Comparison of ENCODE assay signal across 1 cellular context in the genomic region with DNA sequence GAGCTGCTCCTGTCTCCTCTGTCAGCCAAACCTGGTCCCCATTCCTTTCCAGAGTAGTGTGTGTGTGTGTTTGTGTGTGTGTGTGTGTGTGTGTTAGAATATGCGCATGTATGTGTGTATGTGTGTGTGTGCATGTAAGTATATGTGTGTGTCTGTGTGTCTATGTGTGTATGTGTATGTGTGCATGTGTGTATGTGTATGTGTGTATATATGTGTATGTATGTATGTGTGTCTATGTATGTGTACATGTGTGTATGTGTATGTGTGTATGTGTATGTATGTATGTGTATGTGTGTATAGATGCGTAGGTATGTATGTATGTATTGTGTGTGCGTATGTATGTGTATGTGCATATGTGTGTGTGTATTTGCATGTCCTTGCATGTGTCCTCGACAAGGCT.
TF ChIP-seq lines count a peak whose summit lies in the region.

No MANE protein-coding gene starts in this region.

TF ChIP-seq in K562, 482 proteins besides CTCF, POLR2A, EP300 and RAD21 (continued from another document and continues in another):
- TF ChIP-seq, protein P1, sequence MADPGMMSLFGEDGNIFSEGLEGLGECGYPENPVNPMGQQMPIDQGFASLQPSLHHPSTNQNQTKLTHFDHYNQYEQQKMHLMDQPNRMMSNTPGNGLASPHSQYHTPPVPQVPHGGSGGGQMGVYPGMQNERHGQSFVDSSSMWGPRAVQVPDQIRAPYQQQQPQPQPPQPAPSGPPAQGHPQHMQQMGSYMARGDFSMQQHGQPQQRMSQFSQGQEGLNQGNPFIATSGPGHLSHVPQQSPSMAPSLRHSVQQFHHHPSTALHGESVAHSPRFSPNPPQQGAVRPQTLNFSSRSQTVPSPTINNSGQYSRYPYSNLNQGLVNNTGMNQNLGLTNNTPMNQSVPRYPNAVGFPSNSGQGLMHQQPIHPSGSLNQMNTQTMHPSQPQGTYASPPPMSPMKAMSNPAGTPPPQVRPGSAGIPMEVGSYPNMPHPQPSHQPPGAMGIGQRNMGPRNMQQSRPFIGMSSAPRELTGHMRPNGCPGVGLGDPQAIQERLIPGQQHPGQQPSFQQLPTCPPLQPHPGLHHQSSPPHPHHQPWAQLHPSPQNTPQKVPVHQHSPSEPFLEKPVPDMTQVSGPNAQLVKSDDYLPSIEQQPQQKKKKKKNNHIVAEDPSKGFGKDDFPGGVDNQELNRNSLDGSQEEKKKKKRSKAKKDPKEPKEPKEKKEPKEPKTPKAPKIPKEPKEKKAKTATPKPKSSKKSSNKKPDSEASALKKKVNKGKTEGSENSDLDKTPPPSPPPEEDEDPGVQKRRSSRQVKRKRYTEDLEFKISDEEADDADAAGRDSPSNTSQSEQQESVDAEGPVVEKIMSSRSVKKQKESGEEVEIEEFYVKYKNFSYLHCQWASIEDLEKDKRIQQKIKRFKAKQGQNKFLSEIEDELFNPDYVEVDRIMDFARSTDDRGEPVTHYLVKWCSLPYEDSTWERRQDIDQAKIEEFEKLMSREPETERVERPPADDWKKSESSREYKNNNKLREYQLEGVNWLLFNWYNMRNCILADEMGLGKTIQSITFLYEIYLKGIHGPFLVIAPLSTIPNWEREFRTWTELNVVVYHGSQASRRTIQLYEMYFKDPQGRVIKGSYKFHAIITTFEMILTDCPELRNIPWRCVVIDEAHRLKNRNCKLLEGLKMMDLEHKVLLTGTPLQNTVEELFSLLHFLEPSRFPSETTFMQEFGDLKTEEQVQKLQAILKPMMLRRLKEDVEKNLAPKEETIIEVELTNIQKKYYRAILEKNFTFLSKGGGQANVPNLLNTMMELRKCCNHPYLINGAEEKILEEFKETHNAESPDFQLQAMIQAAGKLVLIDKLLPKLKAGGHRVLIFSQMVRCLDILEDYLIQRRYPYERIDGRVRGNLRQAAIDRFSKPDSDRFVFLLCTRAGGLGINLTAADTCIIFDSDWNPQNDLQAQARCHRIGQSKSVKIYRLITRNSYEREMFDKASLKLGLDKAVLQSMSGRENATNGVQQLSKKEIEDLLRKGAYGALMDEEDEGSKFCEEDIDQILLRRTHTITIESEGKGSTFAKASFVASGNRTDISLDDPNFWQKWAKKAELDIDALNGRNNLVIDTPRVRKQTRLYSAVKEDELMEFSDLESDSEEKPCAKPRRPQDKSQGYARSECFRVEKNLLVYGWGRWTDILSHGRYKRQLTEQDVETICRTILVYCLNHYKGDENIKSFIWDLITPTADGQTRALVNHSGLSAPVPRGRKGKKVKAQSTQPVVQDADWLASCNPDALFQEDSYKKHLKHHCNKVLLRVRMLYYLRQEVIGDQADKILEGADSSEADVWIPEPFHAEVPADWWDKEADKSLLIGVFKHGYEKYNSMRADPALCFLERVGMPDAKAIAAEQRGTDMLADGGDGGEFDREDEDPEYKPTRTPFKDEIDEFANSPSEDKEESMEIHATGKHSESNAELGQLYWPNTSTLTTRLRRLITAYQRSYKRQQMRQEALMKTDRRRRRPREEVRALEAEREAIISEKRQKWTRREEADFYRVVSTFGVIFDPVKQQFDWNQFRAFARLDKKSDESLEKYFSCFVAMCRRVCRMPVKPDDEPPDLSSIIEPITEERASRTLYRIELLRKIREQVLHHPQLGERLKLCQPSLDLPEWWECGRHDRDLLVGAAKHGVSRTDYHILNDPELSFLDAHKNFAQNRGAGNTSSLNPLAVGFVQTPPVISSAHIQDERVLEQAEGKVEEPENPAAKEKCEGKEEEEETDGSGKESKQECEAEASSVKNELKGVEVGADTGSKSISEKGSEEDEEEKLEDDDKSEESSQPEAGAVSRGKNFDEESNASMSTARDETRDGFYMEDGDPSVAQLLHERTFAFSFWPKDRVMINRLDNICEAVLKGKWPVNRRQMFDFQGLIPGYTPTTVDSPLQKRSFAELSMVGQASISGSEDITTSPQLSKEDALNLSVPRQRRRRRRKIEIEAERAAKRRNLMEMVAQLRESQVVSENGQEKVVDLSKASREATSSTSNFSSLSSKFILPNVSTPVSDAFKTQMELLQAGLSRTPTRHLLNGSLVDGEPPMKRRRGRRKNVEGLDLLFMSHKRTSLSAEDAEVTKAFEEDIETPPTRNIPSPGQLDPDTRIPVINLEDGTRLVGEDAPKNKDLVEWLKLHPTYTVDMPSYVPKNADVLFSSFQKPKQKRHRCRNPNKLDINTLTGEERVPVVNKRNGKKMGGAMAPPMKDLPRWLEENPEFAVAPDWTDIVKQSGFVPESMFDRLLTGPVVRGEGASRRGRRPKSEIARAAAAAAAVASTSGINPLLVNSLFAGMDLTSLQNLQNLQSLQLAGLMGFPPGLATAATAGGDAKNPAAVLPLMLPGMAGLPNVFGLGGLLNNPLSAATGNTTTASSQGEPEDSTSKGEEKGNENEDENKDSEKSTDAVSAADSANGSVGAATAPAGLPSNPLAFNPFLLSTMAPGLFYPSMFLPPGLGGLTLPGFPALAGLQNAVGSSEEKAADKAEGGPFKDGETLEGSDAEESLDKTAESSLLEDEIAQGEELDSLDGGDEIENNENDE (IDR thresholded peaks at IDR 0.05; ENCODE audit: low read depth, low read length) = no peak
- TF ChIP-seq FOS (IDR thresholded peaks at IDR 0.05; ENCODE audit: extremely low read depth, insufficient read length) (no peak), SETDB1 (IDR thresholded peaks at IDR 0.05; ENCODE audit: low read length) (no peak), ZNF324 (CRISPR knock-in tag; IDR thresholded peaks at IDR 0.05) (no peak), MYC (IDR thresholded peaks at IDR 0.05; ENCODE audit: low read depth, low read length) (no peak), MYC (CRISPR knock-in tag; IDR thresholded peaks at IDR 0.05; ENCODE audit: borderline replicate concordance, low read depth) (no peak), ZNF354B (CRISPR knock-in tag; IDR thresholded peaks at IDR 0.05) (no peak), ZKSCAN8 (CRISPR knock-in tag; IDR thresholded peaks at IDR 0.05) (no peak), ZNF239 (CRISPR knock-in tag; IDR thresholded peaks at IDR 0.05) (no peak), SP2 (IDR thresholded peaks at IDR 0.05; ENCODE audit: extremely low read depth, low read depth, low read length, poor library complexity, severe bottlenecking) (no peak), MCM3 (IDR thresholded peaks at IDR 0.05) (peak; percentile 47; the same call in 1 of the 2 replicates), SAP30 (IDR thresholded peaks at IDR 0.05; ENCODE audit: borderline replicate concordance, insufficient read depth, low read depth, low read length, poor library complexity, severe bottlenecking) (no peak), SOX6 (IDR thresholded peaks at IDR 0.05) (no peak), IFI16 (CRISPR knock-in tag; IDR thresholded peaks at IDR 0.05) (no peak), ZNF77 (CRISPR knock-in tag; IDR thresholded peaks at IDR 0.05) (no peak), SMARCB1 (IDR thresholded peaks at IDR 0.05; ENCODE audit: insufficient read length, low read depth) (no peak), FOXK2 (conservative IDR thresholded peaks at IDR 0.05 in 1 of 2, IDR thresholded peaks at IDR 0.05 in 1 of 2; ENCODE audit: low read depth in 2 of 2) (0 out of 4 replicates have a peak, but pooled peaks of 1 of the 2 experiments have one; percentile 32)
- TF ChIP-seq, protein P2, sequence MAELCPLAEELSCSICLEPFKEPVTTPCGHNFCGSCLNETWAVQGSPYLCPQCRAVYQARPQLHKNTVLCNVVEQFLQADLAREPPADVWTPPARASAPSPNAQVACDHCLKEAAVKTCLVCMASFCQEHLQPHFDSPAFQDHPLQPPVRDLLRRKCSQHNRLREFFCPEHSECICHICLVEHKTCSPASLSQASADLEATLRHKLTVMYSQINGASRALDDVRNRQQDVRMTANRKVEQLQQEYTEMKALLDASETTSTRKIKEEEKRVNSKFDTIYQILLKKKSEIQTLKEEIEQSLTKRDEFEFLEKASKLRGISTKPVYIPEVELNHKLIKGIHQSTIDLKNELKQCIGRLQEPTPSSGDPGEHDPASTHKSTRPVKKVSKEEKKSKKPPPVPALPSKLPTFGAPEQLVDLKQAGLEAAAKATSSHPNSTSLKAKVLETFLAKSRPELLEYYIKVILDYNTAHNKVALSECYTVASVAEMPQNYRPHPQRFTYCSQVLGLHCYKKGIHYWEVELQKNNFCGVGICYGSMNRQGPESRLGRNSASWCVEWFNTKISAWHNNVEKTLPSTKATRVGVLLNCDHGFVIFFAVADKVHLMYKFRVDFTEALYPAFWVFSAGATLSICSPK (IDR thresholded peaks at IDR 0.05; ENCODE audit: borderline replicate concordance) = peak; percentile 94; the same call in 1 of the 2 replicates
- TF ChIP-seq, protein P3, sequence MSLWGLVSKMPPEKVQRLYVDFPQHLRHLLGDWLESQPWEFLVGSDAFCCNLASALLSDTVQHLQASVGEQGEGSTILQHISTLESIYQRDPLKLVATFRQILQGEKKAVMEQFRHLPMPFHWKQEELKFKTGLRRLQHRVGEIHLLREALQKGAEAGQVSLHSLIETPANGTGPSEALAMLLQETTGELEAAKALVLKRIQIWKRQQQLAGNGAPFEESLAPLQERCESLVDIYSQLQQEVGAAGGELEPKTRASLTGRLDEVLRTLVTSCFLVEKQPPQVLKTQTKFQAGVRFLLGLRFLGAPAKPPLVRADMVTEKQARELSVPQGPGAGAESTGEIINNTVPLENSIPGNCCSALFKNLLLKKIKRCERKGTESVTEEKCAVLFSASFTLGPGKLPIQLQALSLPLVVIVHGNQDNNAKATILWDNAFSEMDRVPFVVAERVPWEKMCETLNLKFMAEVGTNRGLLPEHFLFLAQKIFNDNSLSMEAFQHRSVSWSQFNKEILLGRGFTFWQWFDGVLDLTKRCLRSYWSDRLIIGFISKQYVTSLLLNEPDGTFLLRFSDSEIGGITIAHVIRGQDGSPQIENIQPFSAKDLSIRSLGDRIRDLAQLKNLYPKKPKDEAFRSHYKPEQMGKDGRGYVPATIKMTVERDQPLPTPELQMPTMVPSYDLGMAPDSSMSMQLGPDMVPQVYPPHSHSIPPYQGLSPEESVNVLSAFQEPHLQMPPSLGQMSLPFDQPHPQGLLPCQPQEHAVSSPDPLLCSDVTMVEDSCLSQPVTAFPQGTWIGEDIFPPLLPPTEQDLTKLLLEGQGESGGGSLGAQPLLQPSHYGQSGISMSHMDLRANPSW (CRISPR knock-in tag; IDR thresholded peaks at IDR 0.05) = no peak
- TF ChIP-seq, protein P4, sequence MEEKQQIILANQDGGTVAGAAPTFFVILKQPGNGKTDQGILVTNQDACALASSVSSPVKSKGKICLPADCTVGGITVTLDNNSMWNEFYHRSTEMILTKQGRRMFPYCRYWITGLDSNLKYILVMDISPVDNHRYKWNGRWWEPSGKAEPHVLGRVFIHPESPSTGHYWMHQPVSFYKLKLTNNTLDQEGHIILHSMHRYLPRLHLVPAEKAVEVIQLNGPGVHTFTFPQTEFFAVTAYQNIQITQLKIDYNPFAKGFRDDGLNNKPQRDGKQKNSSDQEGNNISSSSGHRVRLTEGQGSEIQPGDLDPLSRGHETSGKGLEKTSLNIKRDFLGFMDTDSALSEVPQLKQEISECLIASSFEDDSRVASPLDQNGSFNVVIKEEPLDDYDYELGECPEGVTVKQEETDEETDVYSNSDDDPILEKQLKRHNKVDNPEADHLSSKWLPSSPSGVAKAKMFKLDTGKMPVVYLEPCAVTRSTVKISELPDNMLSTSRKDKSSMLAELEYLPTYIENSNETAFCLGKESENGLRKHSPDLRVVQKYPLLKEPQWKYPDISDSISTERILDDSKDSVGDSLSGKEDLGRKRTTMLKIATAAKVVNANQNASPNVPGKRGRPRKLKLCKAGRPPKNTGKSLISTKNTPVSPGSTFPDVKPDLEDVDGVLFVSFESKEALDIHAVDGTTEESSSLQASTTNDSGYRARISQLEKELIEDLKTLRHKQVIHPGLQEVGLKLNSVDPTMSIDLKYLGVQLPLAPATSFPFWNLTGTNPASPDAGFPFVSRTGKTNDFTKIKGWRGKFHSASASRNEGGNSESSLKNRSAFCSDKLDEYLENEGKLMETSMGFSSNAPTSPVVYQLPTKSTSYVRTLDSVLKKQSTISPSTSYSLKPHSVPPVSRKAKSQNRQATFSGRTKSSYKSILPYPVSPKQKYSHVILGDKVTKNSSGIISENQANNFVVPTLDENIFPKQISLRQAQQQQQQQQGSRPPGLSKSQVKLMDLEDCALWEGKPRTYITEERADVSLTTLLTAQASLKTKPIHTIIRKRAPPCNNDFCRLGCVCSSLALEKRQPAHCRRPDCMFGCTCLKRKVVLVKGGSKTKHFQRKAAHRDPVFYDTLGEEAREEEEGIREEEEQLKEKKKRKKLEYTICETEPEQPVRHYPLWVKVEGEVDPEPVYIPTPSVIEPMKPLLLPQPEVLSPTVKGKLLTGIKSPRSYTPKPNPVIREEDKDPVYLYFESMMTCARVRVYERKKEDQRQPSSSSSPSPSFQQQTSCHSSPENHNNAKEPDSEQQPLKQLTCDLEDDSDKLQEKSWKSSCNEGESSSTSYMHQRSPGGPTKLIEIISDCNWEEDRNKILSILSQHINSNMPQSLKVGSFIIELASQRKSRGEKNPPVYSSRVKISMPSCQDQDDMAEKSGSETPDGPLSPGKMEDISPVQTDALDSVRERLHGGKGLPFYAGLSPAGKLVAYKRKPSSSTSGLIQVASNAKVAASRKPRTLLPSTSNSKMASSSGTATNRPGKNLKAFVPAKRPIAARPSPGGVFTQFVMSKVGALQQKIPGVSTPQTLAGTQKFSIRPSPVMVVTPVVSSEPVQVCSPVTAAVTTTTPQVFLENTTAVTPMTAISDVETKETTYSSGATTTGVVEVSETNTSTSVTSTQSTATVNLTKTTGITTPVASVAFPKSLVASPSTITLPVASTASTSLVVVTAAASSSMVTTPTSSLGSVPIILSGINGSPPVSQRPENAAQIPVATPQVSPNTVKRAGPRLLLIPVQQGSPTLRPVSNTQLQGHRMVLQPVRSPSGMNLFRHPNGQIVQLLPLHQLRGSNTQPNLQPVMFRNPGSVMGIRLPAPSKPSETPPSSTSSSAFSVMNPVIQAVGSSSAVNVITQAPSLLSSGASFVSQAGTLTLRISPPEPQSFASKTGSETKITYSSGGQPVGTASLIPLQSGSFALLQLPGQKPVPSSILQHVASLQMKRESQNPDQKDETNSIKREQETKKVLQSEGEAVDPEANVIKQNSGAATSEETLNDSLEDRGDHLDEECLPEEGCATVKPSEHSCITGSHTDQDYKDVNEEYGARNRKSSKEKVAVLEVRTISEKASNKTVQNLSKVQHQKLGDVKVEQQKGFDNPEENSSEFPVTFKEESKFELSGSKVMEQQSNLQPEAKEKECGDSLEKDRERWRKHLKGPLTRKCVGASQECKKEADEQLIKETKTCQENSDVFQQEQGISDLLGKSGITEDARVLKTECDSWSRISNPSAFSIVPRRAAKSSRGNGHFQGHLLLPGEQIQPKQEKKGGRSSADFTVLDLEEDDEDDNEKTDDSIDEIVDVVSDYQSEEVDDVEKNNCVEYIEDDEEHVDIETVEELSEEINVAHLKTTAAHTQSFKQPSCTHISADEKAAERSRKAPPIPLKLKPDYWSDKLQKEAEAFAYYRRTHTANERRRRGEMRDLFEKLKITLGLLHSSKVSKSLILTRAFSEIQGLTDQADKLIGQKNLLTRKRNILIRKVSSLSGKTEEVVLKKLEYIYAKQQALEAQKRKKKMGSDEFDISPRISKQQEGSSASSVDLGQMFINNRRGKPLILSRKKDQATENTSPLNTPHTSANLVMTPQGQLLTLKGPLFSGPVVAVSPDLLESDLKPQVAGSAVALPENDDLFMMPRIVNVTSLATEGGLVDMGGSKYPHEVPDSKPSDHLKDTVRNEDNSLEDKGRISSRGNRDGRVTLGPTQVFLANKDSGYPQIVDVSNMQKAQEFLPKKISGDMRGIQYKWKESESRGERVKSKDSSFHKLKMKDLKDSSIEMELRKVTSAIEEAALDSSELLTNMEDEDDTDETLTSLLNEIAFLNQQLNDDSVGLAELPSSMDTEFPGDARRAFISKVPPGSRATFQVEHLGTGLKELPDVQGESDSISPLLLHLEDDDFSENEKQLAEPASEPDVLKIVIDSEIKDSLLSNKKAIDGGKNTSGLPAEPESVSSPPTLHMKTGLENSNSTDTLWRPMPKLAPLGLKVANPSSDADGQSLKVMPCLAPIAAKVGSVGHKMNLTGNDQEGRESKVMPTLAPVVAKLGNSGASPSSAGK (IDR thresholded peaks at IDR 0.05) = peak; percentile 28; the same call in 1 of the 2 replicates
- TF ChIP-seq, protein P5, sequence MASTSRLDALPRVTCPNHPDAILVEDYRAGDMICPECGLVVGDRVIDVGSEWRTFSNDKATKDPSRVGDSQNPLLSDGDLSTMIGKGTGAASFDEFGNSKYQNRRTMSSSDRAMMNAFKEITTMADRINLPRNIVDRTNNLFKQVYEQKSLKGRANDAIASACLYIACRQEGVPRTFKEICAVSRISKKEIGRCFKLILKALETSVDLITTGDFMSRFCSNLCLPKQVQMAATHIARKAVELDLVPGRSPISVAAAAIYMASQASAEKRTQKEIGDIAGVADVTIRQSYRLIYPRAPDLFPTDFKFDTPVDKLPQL (IDR thresholded peaks at IDR 0.05; ENCODE audit: extremely low read depth, insufficient read length) = no peak
